ENCODE assay signal across 8 cellular contexts in genomic region chr9:137204731-137205125, GRCh38. TPM values are rescaled to one million over a fixed set of nuclear protein-coding genes. Genes with fewer than 3 reads are reported as not detected.
A peak's percentile ranks its signal among the peaks of the same experiment; 100 is the strongest.
DNase-seq lines count a peak whose midpoint lies in the region; ATAC-seq and TF ChIP-seq lines count a peak whose summit lies in the region.

No MANE protein-coding gene starts in this region.

- H3K4me3 ChIP-seq in AG04449 (ENCODE audit: low read depth, low read length) (peak overlapping the region; percentile 94), coronary artery (peak overlapping the region; percentile 95)

- H3K9me3 ChIP-seq in KOPT-K1 (ENCODE audit: insufficient read depth, low read length, poor library complexity, severe bottlenecking), result no peaks in the 10 kb centered on the region

- peaks cover 25% of the 10 kb centered on the region for H3K36me3 ChIP-seq in KOPT-K1 (ENCODE audit: insufficient read depth, low read length)

- ATAC-seq in naive thymus-derived CD8-positive, alpha-beta T cell, result no peak
- ATAC-seq in GM19324 (IDR thresholded peaks at IDR 0.05; ENCODE audit: low FRiP score, unreplicated experiment) (no peak), GM21528 (IDR thresholded peaks at IDR 0.05; ENCODE audit: low FRiP score, unreplicated experiment) (no peak)

- peaks cover 0 to 14% (median 0%) of the 10 kb centered on the region in 3 donors for H3K36me3 Mint-ChIP-seq in naive thymus-derived CD8-positive, alpha-beta T cell

- peak overlapping the region; percentile 76 for H3K27ac ChIP-seq in KOPT-K1 (ENCODE audit: low read depth, low read length, poor library complexity, severe bottlenecking)
- H3K27ac ChIP-seq in coronary artery, result peak overlapping the region in 1 of 2 donors; percentile 85

- H3K4me3 Mint-ChIP-seq in naive thymus-derived CD8-positive, alpha-beta T cell, result peak overlapping the region; percentile 86 to 95 (median 92)

- H3K27ac Mint-ChIP-seq in naive thymus-derived CD8-positive, alpha-beta T cell, result peak overlapping the region; percentile 75 to 97 (median 94)

- CTCF ChIA-PET in AG04449 (lab: Yijun Ruan, JAX), result interaction anchor here (1.0 to 2.7 kb wide), 8 partner anchors 8 to 77 kb away, joined by 3 to 10 read pairs (median 3); partner anchors contain the start of genes ANAPC2, RNF224 and SSNA1

- TF ChIP-seq CTCF in AG04449 (IDR thresholded peaks at IDR 0.05; ENCODE audit: insufficient read depth, low read length, missing control alignments) (no peak), coronary artery (IDR thresholded peaks at IDR 0.05) (no peak)

- DNase-seq in AG04449 (ENCODE audit: low read depth, low spot score) (no peak), coronary artery (ENCODE audit: low spot score) (no peak), NCI-H1436 (lab: John Stamatoyannopoulos, UW) (no peak), NCI-H748 (lab: John Stamatoyannopoulos, UW; ENCODE audit: unreplicated experiment) (no peak)
- no peak for DNase-seq in naive thymus-derived CD8-positive, alpha-beta T cell

- no peaks in the 10 kb centered on the region for H3K9me3 Mint-ChIP-seq in naive thymus-derived CD8-positive, alpha-beta T cell

- no peaks in the 10 kb centered on the region for H3K27me3 Mint-ChIP-seq in naive thymus-derived CD8-positive, alpha-beta T cell

- POLR2A ChIA-PET in AG04449 (lab: Yijun Ruan, JAX), result interaction anchor here (0.7 to 2.5 kb wide), 4 partner anchors 16 to 140 kb away, joined by 4 to 9 read pairs (median 5); partner anchors contain the start of gene TUBB4B
- POLR2A ChIA-PET in naive thymus-derived CD8-positive, alpha-beta T cell (lab: Charles Lee), result interaction anchor here (0.6 to 11.7 kb wide), 7 partner anchors 14 to 320 kb away, joined by 3 to 135 read pairs (median 5); partner anchors contain the start of genes ANAPC2, CYSRT1, MAN1B1 and RNF208

- peaks cover 22 to 57% (median 47%) of the 10 kb centered on the region in 4 donors for H3K4me1 Mint-ChIP-seq in naive thymus-derived CD8-positive, alpha-beta T cell

RNA-seq across cellular contexts. Expression of gene TMEM203, which starts 0.7 kb away (rescaled TPM):
- total RNA-seq in naive thymus-derived CD8-positive, alpha-beta T cell, result 10 to 100 TPM; 42.7 to 43.0 TPM
- polyA plus RNA-seq in naive thymus-derived CD8-positive, alpha-beta T cell, result 100 to 1,000 TPM; 128 to 163 (median 155) TPM

RNA-seq across cellular contexts. Expression of gene NDOR1, which starts 0.8 kb away (rescaled TPM):
- total RNA-seq in naive thymus-derived CD8-positive, alpha-beta T cell, result 10 to 100 TPM; 35.0 to 39.8 TPM
- 1 to 10 TPM; 2.4 to 9.5 (median 5.7) TPM for polyA plus RNA-seq in naive thymus-derived CD8-positive, alpha-beta T cell

RNA-seq across cellular contexts. Expression of gene TPRN, which starts 4.2 kb away (rescaled TPM):
- total RNA-seq in naive thymus-derived CD8-positive, alpha-beta T cell, result 10 to 100 TPM; 10.1 TPM
- under 1 TPM; 0.15 to 0.42 (median 0.39) TPM for polyA plus RNA-seq in naive thymus-derived CD8-positive, alpha-beta T cell

RNA-seq across cellular contexts. Expression of gene SSNA1, which starts 16.3 kb away (rescaled TPM):
- total RNA-seq in naive thymus-derived CD8-positive, alpha-beta T cell, result 10 to 100 TPM; 39.2 to 43.4 TPM
- 100 to 1,000 TPM in 2 of 3 donors, 10 to 100 TPM in 1; 97.8 to 123 (median 119) TPM for polyA plus RNA-seq in naive thymus-derived CD8-positive, alpha-beta T cell

RNA-seq across cellular contexts. Expression of gene ANAPC2, which starts 16.4 kb away (rescaled TPM):
- total RNA-seq in naive thymus-derived CD8-positive, alpha-beta T cell, result 100 to 1,000 TPM; 143 to 146 TPM
- 1 to 10 TPM; 3.4 to 5.9 (median 4.3) TPM for polyA plus RNA-seq in naive thymus-derived CD8-positive, alpha-beta T cell
